Comparison of ENCODE assay signal across 8 cellular contexts in the genomic region with DNA sequence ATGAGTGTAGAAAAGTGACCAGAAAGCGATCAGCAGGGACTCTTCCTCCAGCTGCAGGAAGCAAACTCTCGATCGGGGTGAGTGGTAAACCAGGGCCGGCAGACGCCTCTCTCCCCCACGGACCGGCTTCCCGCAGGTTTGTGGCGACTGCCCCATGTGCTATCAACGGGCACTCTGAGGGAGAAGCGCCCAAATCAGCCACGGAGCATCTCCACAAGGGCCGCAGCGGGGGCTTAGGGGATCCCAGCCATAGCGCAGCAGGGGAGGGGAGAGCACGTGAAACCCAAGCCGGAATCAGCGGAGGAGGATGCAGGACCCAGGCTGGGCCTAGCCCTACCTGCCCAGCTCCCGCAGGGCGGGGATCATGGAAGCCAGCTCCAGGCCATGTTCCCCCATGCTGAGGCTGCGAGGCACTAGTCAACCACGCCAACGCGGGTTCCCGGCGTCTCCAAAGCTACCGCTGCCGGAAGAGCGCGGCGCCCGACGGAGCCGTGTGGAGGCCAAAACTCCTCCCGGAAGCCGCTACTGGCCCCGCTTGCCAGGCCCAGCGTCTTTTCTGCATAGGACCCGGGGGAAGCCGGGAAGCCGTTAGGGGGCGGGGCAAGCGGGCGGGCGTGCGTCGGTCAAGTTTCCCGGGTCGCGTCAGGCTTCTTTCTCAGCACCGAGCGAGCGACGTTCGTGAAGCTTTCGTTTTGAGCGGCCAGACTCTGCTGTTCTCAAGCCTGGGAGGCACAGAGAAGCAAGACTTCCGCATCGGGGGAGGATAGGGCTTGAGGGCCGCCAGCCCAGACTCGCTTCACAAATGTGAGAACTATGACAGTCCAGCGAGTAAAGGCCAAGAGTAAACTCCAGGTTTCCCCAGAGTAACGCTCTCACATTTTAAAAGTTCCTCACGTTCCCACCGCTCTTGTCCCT. TPM values are rescaled to one million over a fixed set of nuclear protein-coding genes. Genes with fewer than 3 reads are reported as not detected.
DNase-seq lines count a peak whose midpoint lies in the region; ATAC-seq and TF ChIP-seq lines count a peak whose summit lies in the region.

A gene (minus strand): TSS at position 425 of the 915 bp plus-strand sequence. CDS start 29 bp downstream, at position 396.

- no peak for TF ChIP-seq POLR2A in lower leg skin (IDR thresholded peaks at IDR 0.05)

- WGBS in lower leg skin, 2 donors, result 0% methylated on average over 43 to 60 of the region's 65 CpGs

- intact Hi-C loops in activated CD4-positive, alpha-beta memory T cell treated with anti-CD3 and anti-CD28 coated beads for 36 hours (cut with micrococcal nuclease), result loop anchor here (1.0 to 5.0 kb wide), 8 partner anchors 18 to 1636 kb away; a partner anchor contains a TSS
- intact Hi-C loops in dorsolateral prefrontal cortex (cut with DNase I), result loop anchor here (1.0 to 5.0 kb wide), 5 partner anchors 18 to 424 kb away; a partner anchor contains a TSS
- intact Hi-C loops in lower leg skin (cut with DNase I; ENCODE audit: low total_unique reads), result no loop called here

- peak within 1 kb of the TSS; percentile 69 to 100 (median 93) for H3K4me3 ChIP-seq in dorsolateral prefrontal cortex
- peak within 1 kb of the TSS; percentile 98 for H3K4me3 ChIP-seq in lower leg skin (ENCODE audit: low read depth, poor library complexity, severe bottlenecking)

- H3K36me3 Mint-ChIP-seq in activated CD4-positive, alpha-beta memory T cell treated with anti-CD3 and anti-CD28 coated beads for 36 hours, result peaks cover 12% of the 10 kb centered on the region

- H3K27ac Mint-ChIP-seq in activated CD4-positive, alpha-beta memory T cell treated with anti-CD3 and anti-CD28 coated beads for 36 hours, result peak within 1 kb of the TSS; percentile 94

- peak within 1 kb of the TSS; percentile 33 to 96 (median 83) for H3K27ac ChIP-seq in dorsolateral prefrontal cortex

- peaks cover 44% of the 10 kb centered on the region for H3K4me1 Mint-ChIP-seq in activated CD4-positive, alpha-beta memory T cell treated with anti-CD3 and anti-CD28 coated beads for 36 hours (ENCODE audit: low read depth)

- no peaks in the 10 kb centered on the region for H3K27me3 ChIP-seq in dorsolateral prefrontal cortex

- no peaks in the 10 kb centered on the region for H3K9me3 Mint-ChIP-seq in activated CD4-positive, alpha-beta memory T cell treated with anti-CD3 and anti-CD28 coated beads for 36 hours

- TF ChIP-seq CTCF in dorsolateral prefrontal cortex (IDR thresholded peaks at IDR 0.05 in 54 of 56, conservative IDR thresholded peaks at IDR 0.05 in 2 of 56; ENCODE audit: low read depth in 1 of 56, partially characterized antibody in 56 of 56), result peak in 43 of 56 donors; percentile 9 to 67 (median 38)
- no peak for TF ChIP-seq CTCF in lower leg skin (IDR thresholded peaks at IDR 0.05)

- H3K4me3 Mint-ChIP-seq in activated CD4-positive, alpha-beta memory T cell treated with anti-CD3 and anti-CD28 coated beads for 36 hours, result peak within 1 kb of the TSS; percentile 98

- peak; percentile 93 for ATAC-seq in GM19438 (IDR thresholded peaks at IDR 0.05; ENCODE audit: low read depth, unreplicated experiment)
- ATAC-seq in HG03575 (IDR thresholded peaks at IDR 0.05; ENCODE audit: extremely low read depth, insufficient number of reproducible peaks, low FRiP score, unreplicated experiment), result peak; percentile 82

- CTCF ChIA-PET in activated CD4-positive, alpha-beta memory T cell treated with anti-CD3 and anti-CD28 coated beads for 36 hours (lab: Charles Lee), result interaction anchor here (0.6 to 1.1 kb wide), 3 partner anchors 8 to 424 kb away, joined by 3 to 5 read pairs (median 3); no protein-coding TSS in a partner anchor

- POLR2A ChIA-PET in activated CD4-positive, alpha-beta memory T cell treated with anti-CD3 and anti-CD28 coated beads for 36 hours (lab: Charles Lee), result interaction anchor here (0.6 to 3.4 kb wide), 9 partner anchors 10 to 423 kb away, joined by 3 to 26 read pairs (median 6); a partner anchor contains a TSS

- H3K27me3 Mint-ChIP-seq in activated CD4-positive, alpha-beta memory T cell treated with anti-CD3 and anti-CD28 coated beads for 36 hours, result no peaks in the 10 kb centered on the region

- DNase-seq in CD1c-positive myeloid dendritic cell (ENCODE audit: extremely low spot score) (peak; percentile 98), NCI-H82 treated with DMSO at 0.1 percent for 48 hours (lab: John Stamatoyannopoulos, UW; ENCODE audit: unreplicated experiment) (peak; percentile 83), dorsolateral prefrontal cortex (peak; percentile 90 to 96 (median 95)), lower leg skin (ENCODE audit: low spot score in 2 of 2) (peak; percentile 95 to 99)
- DNase-seq in activated CD4-positive, alpha-beta memory T cell treated with anti-CD3 and anti-CD28 coated beads for 36 hours, result peak; percentile 98
- DNase-seq in stimulated activated CD4-positive, alpha-beta T cell treated with anti-CD3 and anti-CD28 coated beads, Interleukin-4, amount 100 ng/mL, for 48 hours (ENCODE audit: low read depth in 2 of 2), result peak; percentile 95

RNA-seq across cellular contexts. Expression of the gene that starts here (rescaled TPM):
- 10 to 100 TPM; 41.6 to 42.3 TPM for total RNA-seq in activated CD4-positive, alpha-beta memory T cell treated with anti-CD3 and anti-CD28 coated beads for 36 hours
- total RNA-seq in dorsolateral prefrontal cortex, result 10 to 100 TPM; 15.6 to 43.1 (median 29.8) TPM
- total RNA-seq in lower leg skin, result 10 to 100 TPM; 12.9 to 24.4 (median 18.6) TPM

Comparison
In these comparisons a context has a peak if more than half of its experiments do, and no peak if none do; other contexts are left out.
1. Peak in every context shown above with its lines: DNase-seq, ATAC-seq, H3K4me3 ChIP-seq and H3K27ac ChIP-seq.
2. CTCF ChIP-seq: peak in dorsolateral prefrontal cortex (43 of 56); none in lower leg skin (0 of 3).